15 cellular contexts compared by ENCODE assay signal in the genomic region with DNA sequence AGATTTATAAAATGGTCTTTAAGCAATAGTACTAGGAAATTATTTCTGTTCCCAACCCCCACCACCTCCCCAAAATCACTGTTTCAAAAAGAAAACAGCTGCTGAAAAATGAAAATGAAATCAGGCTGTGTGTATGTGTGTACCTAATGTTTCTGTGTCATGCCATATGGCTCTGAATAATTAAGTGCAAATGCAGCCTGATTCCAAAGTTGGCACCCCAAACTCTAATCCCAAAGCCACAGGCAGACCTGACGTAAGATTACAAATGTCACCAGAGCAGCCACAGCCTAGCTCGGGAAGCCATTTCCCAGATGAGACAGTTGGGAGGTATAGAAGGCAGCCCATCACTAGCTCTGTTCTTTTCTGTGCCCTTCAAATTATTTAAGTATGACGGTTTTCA.
DNase-seq lines count a peak whose midpoint lies in the region; ATAC-seq and TF ChIP-seq lines count a peak whose summit lies in the region.
"Had no signal": no experiment of that assay in that cellular context is flagged by ENCODE, and none has a peak within 500 bp of the region (broad histone marks: within the 10 kb centered on the region; RNA-seq: fewer than 3 reads in every experiment).

No MANE protein-coding gene starts in this region.

- H3K4me3 Mint-ChIP-seq in chondrocyte (ENCODE audit: unreplicated experiment): no peak overlapping the region

- H3K27ac Mint-ChIP-seq in chondrocyte (ENCODE audit: unreplicated experiment): peak overlapping the region; percentile 63

- H3K27me3 Mint-ChIP-seq in chondrocyte (ENCODE audit: low read depth): no peaks in the 10 kb centered on the region

- H3K9me3 ChIP-seq in HEK293 (ENCODE audit: control insufficient read depth, insufficient read depth, low read depth, low read length) (no peaks in the 10 kb centered on the region), tibial artery (no peaks in the 10 kb centered on the region)
- H3K9me3 ChIP-seq: Caco-2, SJSA1 had no signal

- POLR2A ChIA-PET in HEK293 (lab: Yijun Ruan, JAX): no interaction called here

- CTCF ChIA-PET in HEK293 (lab: Yijun Ruan, JAX): no interaction called here

- no peak overlapping the region for H3K27ac ChIP-seq in HEK293 (ENCODE audit: extremely low read depth, low read depth, low read length)
- no peak overlapping the region for H3K27ac ChIP-seq in tibial artery
- H3K27ac ChIP-seq: PC-9, SJSA1 had no signal

- ATAC-seq in HG02981 (IDR thresholded peaks at IDR 0.05; ENCODE audit: unreplicated experiment) (no peak), GM19328 (IDR thresholded peaks at IDR 0.05; ENCODE audit: unreplicated experiment) (no peak)

- in situ Hi-C loops in KBM-7 (cut with MboI; ENCODE audit: low pct_unique_long_range_greater_than_20kb, low sequenced_read_pairs): no loop called here

- TF ChIP-seq CTCF in HEK293 (tag by site-specific recombination; IDR thresholded peaks at IDR 0.05) (no peak), chondrocyte (IDR thresholded peaks at IDR 0.05) (no peak), tibial artery (IDR thresholded peaks at IDR 0.05) (no peak)

- intact Hi-C loops in tibial artery (cut with DNase I; ENCODE audit: low total_unique reads): no loop called here

- DNase-seq in D341Med (ENCODE audit: low spot score) (peak; percentile 78), NCI-H69 (lab: John Stamatoyannopoulos, UW) (peak; percentile 45), chondrocyte (ENCODE audit: low spot score) (no peak), KBM-7 (no peak), tibial artery (no peak)
- DNase-seq: Caco-2, DMS79 treated with DMSO at 0.1 percent for 48 hours, NCI-H1105 treated with DMSO at 0.1 percent for 48 hours, NCI-H1930, NCI-H526 treated with DMSO at 0.1 percent for 48 hours, PC-9 had no signal

- H3K9me3 Mint-ChIP-seq in chondrocyte (ENCODE audit: low read depth): no peaks in the 10 kb centered on the region

- H3K36me3 ChIP-seq in HEK293 (ENCODE audit: control insufficient read depth in 2 of 2, insufficient read depth in 1 of 2, low read length in 2 of 2) (peaks cover 0 to 3% of the 10 kb centered on the region in 2 experiments; a peak in 2 of 3 replicates), tibial artery (peaks cover 0 to 6% (median 0%) of the 10 kb centered on the region in 3 donors)

- no peaks in the 10 kb centered on the region for H3K4me1 ChIP-seq in HEK293 (ENCODE audit: control insufficient read depth, insufficient read depth, low read length)
- peaks cover 0 to 21% (median 3%) of the 10 kb centered on the region in 4 donors for H3K4me1 ChIP-seq in tibial artery
- H3K4me1 ChIP-seq: Caco-2 had no signal

- H3K4me3 ChIP-seq in HEK293 (ENCODE audit: low read depth, low read length) (no peak overlapping the region), tibial artery (no peak overlapping the region)
- H3K4me3 ChIP-seq: PC-9, SJSA1 had no signal

- no peaks in the 10 kb centered on the region for H3K27me3 ChIP-seq in tibial artery
- H3K27me3 ChIP-seq: SJSA1 had no signal

- peaks cover 33% of the 10 kb centered on the region for H3K4me1 Mint-ChIP-seq in chondrocyte (ENCODE audit: low read depth)

- H3K36me3 Mint-ChIP-seq in chondrocyte (ENCODE audit: low read depth): peaks cover 6% of the 10 kb centered on the region

TF ChIP-seq in HEK293, 187 proteins besides CTCF, POLR2A, EP300 and RAD21:
- TF ChIP-seq, protein P1, sequence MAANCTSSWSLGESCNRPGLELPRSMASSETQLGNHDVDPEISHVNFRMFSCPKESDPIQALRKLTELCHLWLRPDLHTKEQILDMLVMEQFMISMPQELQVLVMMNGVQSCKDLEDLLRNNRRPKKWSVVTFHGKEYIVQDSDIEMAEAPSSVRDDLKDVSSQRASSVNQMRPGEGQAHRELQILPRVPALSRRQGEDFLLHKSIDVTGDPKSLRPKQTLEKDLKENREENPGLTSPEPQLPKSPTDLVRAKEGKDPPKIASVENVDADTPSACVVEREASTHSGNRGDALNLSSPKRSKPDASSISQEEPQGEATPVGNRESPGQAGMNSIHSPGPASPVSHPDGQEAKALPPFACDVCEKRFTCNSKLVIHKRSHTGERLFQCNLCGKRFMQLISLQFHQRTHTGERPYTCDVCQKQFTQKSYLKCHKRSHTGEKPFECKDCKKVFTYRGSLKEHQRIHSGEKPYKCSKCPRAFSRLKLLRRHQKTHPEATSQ (tag by site-specific recombination; IDR thresholded peaks at IDR 0.05): no peak
- no peak for TF ChIP-seq ZNF76 (tag by site-specific recombination; IDR thresholded peaks at IDR 0.05; ENCODE audit: borderline replicate concordance, low read depth)
- TF ChIP-seq ZNF521 (tag by site-specific recombination; IDR thresholded peaks at IDR 0.05): no peak
- 0 out of 2 replicates have a peak, but pooled peaks have one; percentile 35 for TF ChIP-seq ZNF677 (tag by site-specific recombination; IDR thresholded peaks at IDR 0.05)
- TF ChIP-seq ZEB2 (tag by site-specific recombination; IDR thresholded peaks at IDR 0.05): no peak

Comparison
In these comparisons a context has a peak if more than half of its experiments do, and no peak if none do; other contexts are left out.
1. DNase-seq: peak in D341Med (single experiment) and NCI-H69 (single experiment); none in chondrocyte (single experiment), KBM-7 (single experiment) and tibial artery (0 of 2).